ENCODE assay signal across 12 cellular contexts in the genomic region with DNA sequence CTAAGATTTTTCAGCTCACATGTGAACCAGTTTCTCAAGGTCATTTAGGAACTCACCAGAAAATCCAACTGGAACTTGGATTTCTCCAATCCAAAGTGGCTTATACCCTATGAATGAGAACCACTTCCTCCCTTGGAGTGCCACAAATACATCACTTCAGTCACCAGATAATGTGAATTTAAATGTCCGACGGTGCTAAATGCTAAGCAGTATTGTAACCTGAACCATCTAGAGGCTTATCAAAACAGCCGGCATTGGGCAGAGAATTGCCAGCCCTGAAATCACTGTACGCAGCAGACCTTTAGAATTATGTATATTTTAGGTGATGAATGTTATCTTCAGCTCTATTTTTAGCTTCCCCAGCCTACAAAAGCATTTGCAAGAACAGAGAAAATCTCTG.
"Had no signal": no experiment of that assay in that cellular context is flagged by ENCODE, and none has a peak within 500 bp of the region (broad histone marks: within the 10 kb centered on the region; RNA-seq: fewer than 3 reads in every experiment).

No MANE protein-coding gene starts in this region.

- H3K27me3 ChIP-seq: transverse colon had no signal

- H3K4me3 Mint-ChIP-seq: activated CD4-positive, alpha-beta memory T cell treated with anti-CD3 and anti-CD28 coated beads for 36 hours; activated naive CD8-positive, alpha-beta T cell treated with anti-CD3 and anti-CD28 coated beads for 36 hours; activated T-cell treated with anti-CD3 and anti-CD28 coated beads, Interleukin-2, amount 50 U/mL, for 4 hours; stimulated activated naive B cell treated with anti-CD40 and anti-IgM and Interleukin-4, amounts not matched to agents 10 μg/mL and 1 μg/mL and 100 μg/mL, for 72 hours; T-helper 2 cell treated with Interferon-gamma antibody and Interleukin-4, amounts not matched to agents 5 μg/mL and 100 μg/mL, for 36 hours had no signal

- H3K27me3 Mint-ChIP-seq: activated naive CD8-positive, alpha-beta T cell treated with anti-CD3 and anti-CD28 coated beads for 36 hours; stimulated activated naive B cell treated with anti-CD40 and anti-IgM and Interleukin-4, amounts not matched to agents 10 μg/mL and 1 μg/mL and 100 μg/mL, for 72 hours had no signal

- H3K36me3 ChIP-seq: transverse colon had no signal

- H3K9me3 Mint-ChIP-seq: T-helper 2 cell treated with Interferon-gamma antibody and Interleukin-4, amounts not matched to agents 5 μg/mL and 100 μg/mL, for 36 hours had no signal

- H3K27ac Mint-ChIP-seq: activated CD4-positive, alpha-beta memory T cell treated with anti-CD3 and anti-CD28 coated beads for 36 hours; activated naive CD8-positive, alpha-beta T cell treated with anti-CD3 and anti-CD28 coated beads for 36 hours; stimulated activated naive B cell treated with anti-CD40 and anti-IgM and Interleukin-4, amounts not matched to agents 10 μg/mL and 1 μg/mL and 100 μg/mL, for 72 hours; T-helper 2 cell treated with Interferon-gamma antibody and Interleukin-4, amounts not matched to agents 5 μg/mL and 100 μg/mL, for 36 hours had no signal

- DNase-seq: activated CD4-positive, alpha-beta memory T cell treated with anti-CD3 and anti-CD28 coated beads for 36 hours; activated effector memory CD4-positive, alpha-beta T cell treated with anti-CD3 and anti-CD28 coated beads, Interleukin-2, amount 50 U/mL, for 16 hours; activated naive CD8-positive, alpha-beta T cell treated with anti-CD3 and anti-CD28 coated beads for 36 hours; activated T-cell treated with anti-CD3 and anti-CD28 coated beads, Interleukin-2, amount 50 U/mL, for 4 hours; anterior cingulate cortex; kidney glomerular epithelial cell; small intestine; stimulated activated naive B cell treated with anti-CD40 and anti-IgM and Interleukin-4, amounts not matched to agents 10 μg/mL and 1 μg/mL and 100 μg/mL, for 72 hours; substantia nigra; transverse colon had no signal

- ATAC-seq: activated T-cell treated with anti-CD3 and anti-CD28 coated beads, Interleukin-2, amount 50 U/mL, for 4 hours; esophagus mucosa; stimulated activated naive B cell treated with anti-CD40 and anti-IgM and Interleukin-4, amounts not matched to agents 10 μg/mL and 1 μg/mL and 100 μg/mL, for 72 hours had no signal

- H3K4me1 ChIP-seq: transverse colon had no signal

- H3K27ac ChIP-seq: transverse colon had no signal

- H3K4me3 ChIP-seq: transverse colon had no signal

- H3K9me3 ChIP-seq: transverse colon had no signal

- H3K36me3 Mint-ChIP-seq: activated CD4-positive, alpha-beta memory T cell treated with anti-CD3 and anti-CD28 coated beads for 36 hours; activated naive CD8-positive, alpha-beta T cell treated with anti-CD3 and anti-CD28 coated beads for 36 hours; stimulated activated naive B cell treated with anti-CD40 and anti-IgM and Interleukin-4, amounts not matched to agents 10 μg/mL and 1 μg/mL and 100 μg/mL, for 72 hours had no signal

- H3K4me1 Mint-ChIP-seq: activated naive CD8-positive, alpha-beta T cell treated with anti-CD3 and anti-CD28 coated beads for 36 hours had no signal
